In genomic region chr3:60392501-60392900, GRCh38 we compare ENCODE assay signal across 10 cellular contexts.
"Had no signal": no experiment of that assay in that cellular context is flagged by ENCODE, and none has a peak within 500 bp of the region (broad histone marks: within the 10 kb centered on the region; RNA-seq: fewer than 3 reads in every experiment).

No MANE protein-coding gene starts in this region.

- H3K27ac Mint-ChIP-seq: H9, HFFc6 had no signal

- H3K4me3 Mint-ChIP-seq: H9, HFFc6 had no signal

- H3K4me3 ChIP-seq: GM23248, HAP-1 had no signal

- H3K9ac ChIP-seq: GM23248 had no signal

- H3K9me3 Mint-ChIP-seq: H9 had no signal

- H3K36me3 ChIP-seq: HAP-1 had no signal

- H2AFZ ChIP-seq: GM23248 had no signal

- ATAC-seq: HCT116 had no signal

- H3K27ac ChIP-seq: GM23248 had no signal

- DNase-seq: GM23248, GOT3, H7, H9, HCEC 1CT, HFFc6 had no signal

- FAIRE-seq: H1, H54 had no signal

- H3K9me3 ChIP-seq: HAP-1 had no signal
